30 cellular contexts compared by ENCODE assay signal in genomic region chr2:177893880-177894279, GRCh38.
"Had no signal": no experiment of that assay in that cellular context is flagged by ENCODE, and none has a peak within 500 bp of the region (broad histone marks: within the 10 kb centered on the region; RNA-seq: fewer than 3 reads in every experiment).

No MANE protein-coding gene starts in this region.

- H3K4me3 ChIP-seq: MG63, Peyer's patch, SJCRH30 had no signal

- DNase-seq: activated B cell treated with CpG ODN at 0.5 μM for 24 hours; activated CD4-positive, alpha-beta memory T cell treated with anti-CD3 and anti-CD28 coated beads, Interleukin-2, amount 10 ng/mL, durations not matched to agents 7 days and 5 days; activated CD4-positive, alpha-beta T cell treated with anti-CD3 and anti-CD28 coated beads for 1 hour; activated CD4-positive, alpha-beta T cell treated with anti-CD3 and anti-CD28 coated beads, Interleukin-2, amount 10 ng/mL, durations not matched to agents 7 days and 5 days; activated gamma-delta T cell; activated naive CD4-positive, alpha-beta T cell treated with anti-CD3 and anti-CD28 coated beads for 36 hours; activated T-cell treated with anti-CD3 and anti-CD28 coated beads for 4 hours; activated T-cell treated with anti-CD3 and anti-CD28 coated beads, Interleukin-2, amount 50 U/mL, for 48 hours; caudate nucleus; MG63; MV-4-11; NCI-H1092 treated with DMSO at 0.1 percent for 48 hours; NCI-H1417 treated with DMSO at 0.1 percent for 48 hours; NCI-H1694; NCI-H2029; NCI-H2107; NCI-H2171 treated with DMSO at 0.1 percent for 48 hours; NCI-H345; NCI-H510A; NCI-H526 treated with DMSO at 0.1 percent for 48 hours; NCI-H82; Peyer's patch; Right ventricle myocardium superior; SK-N-SH; T-helper 1 cell had no signal

- H3K27me3 ChIP-seq: MG63, Peyer's patch, SJCRH30 had no signal

- H3K27ac Mint-ChIP-seq: activated B cell treated with CpG ODN at 0.5 μM for 24 hours; activated CD4-positive, alpha-beta memory T cell treated with anti-CD3 and anti-CD28 coated beads, Interleukin-2, amount 10 ng/mL, durations not matched to agents 7 days and 5 days; activated CD4-positive, alpha-beta T cell treated with anti-CD3 and anti-CD28 coated beads, Interleukin-2, amount 10 ng/mL, durations not matched to agents 7 days and 5 days; activated naive CD4-positive, alpha-beta T cell treated with anti-CD3 and anti-CD28 coated beads for 36 hours; activated naive CD8-positive, alpha-beta T cell; activated T-helper 17 cell treated with anti-CD3 and anti-CD28 coated beads, Interleukin-2, amount 50 U/mL, for 72 hours had no signal

- H3K9me3 Mint-ChIP-seq: activated B cell treated with CpG ODN at 0.5 μM for 24 hours; activated CD4-positive, alpha-beta memory T cell treated with anti-CD3 and anti-CD28 coated beads, Interleukin-2, amount 10 ng/mL, durations not matched to agents 7 days and 5 days; activated CD4-positive, alpha-beta T cell treated with anti-CD3 and anti-CD28 coated beads, Interleukin-2, amount 10 ng/mL, durations not matched to agents 7 days and 5 days; activated naive CD4-positive, alpha-beta T cell treated with anti-CD3 and anti-CD28 coated beads for 36 hours; activated T-helper 17 cell treated with anti-CD3 and anti-CD28 coated beads, Interleukin-2, amount 50 U/mL, for 72 hours had no signal

- H3K9ac ChIP-seq: KMS-11, SK-N-SH had no signal

- H3K4me1 Mint-ChIP-seq: activated B cell treated with CpG ODN at 0.5 μM for 24 hours; activated CD4-positive, alpha-beta memory T cell treated with anti-CD3 and anti-CD28 coated beads, Interleukin-2, amount 10 ng/mL, durations not matched to agents 7 days and 5 days; activated CD4-positive, alpha-beta T cell treated with anti-CD3 and anti-CD28 coated beads, Interleukin-2, amount 10 ng/mL, durations not matched to agents 7 days and 5 days; activated T-helper 17 cell treated with anti-CD3 and anti-CD28 coated beads, Interleukin-2, amount 50 U/mL, for 72 hours had no signal

- ATAC-seq: activated T-helper 17 cell treated with anti-CD3 and anti-CD28 coated beads, Interleukin-2, amount 50 U/mL, for 72 hours had no signal

- H3K4me1 ChIP-seq: Peyer's patch, SJCRH30 had no signal

- H3K27ac ChIP-seq: KMS-11, Peyer's patch, RWPE1, SJCRH30 had no signal

- H3K4me3 Mint-ChIP-seq: activated B cell treated with CpG ODN at 0.5 μM for 24 hours; activated CD4-positive, alpha-beta memory T cell treated with anti-CD3 and anti-CD28 coated beads, Interleukin-2, amount 10 ng/mL, durations not matched to agents 7 days and 5 days; activated CD4-positive, alpha-beta T cell treated with anti-CD3 and anti-CD28 coated beads, Interleukin-2, amount 10 ng/mL, durations not matched to agents 7 days and 5 days; activated naive CD4-positive, alpha-beta T cell treated with anti-CD3 and anti-CD28 coated beads for 36 hours; activated naive CD8-positive, alpha-beta T cell; activated T-helper 17 cell treated with anti-CD3 and anti-CD28 coated beads, Interleukin-2, amount 50 U/mL, for 72 hours had no signal

- H3K9me3 ChIP-seq: MG63, Peyer's patch, SJCRH30, SK-N-SH had no signal

- H3K36me3 ChIP-seq: MG63, Peyer's patch, SJCRH30 had no signal

- H3K36me3 Mint-ChIP-seq: activated naive CD8-positive, alpha-beta T cell had no signal
